9 cellular contexts compared by ENCODE assay signal in the genomic region with DNA sequence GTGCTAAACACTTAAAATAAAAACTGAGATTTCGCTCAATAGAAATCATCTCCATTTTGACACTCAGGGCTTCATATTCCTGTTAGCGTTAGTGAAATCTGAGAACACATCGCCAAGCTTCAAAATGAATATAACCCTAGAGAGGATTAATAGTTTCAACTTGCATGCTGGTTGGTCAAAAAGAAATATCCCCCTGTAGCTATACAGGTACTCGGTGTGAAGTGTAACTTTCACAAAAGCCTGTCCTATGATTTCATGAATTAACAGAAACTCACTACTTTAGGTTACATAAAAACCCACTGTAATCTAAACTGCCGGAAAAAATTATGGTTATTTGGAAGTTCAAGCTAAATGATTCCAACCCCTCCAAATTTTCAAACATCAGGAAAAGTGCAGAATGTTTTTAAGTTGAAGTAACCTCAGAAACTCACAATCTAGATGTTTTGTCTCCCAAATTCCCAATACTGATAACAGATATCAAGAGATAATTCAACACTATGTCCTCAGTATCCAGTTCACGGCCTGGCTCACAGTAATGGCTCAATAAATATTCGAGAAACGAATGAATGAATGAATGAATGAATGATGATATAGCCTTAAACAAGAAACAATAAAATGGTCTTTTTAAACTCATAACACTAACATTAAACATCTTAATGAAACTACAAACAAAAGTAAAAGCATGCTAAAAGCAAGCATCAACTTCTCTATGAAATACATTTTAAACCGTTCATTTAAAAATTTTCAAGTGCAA. TPM values are rescaled to one million over a fixed set of nuclear protein-coding genes. Genes with fewer than 3 reads are reported as not detected.
DNase-seq lines count a peak whose midpoint lies in the region; ATAC-seq, FAIRE-seq and TF ChIP-seq lines count a peak whose summit lies in the region.
"Had no signal": no experiment of that assay in that cellular context is flagged by ENCODE, and none has a peak within 500 bp of the region (broad histone marks: within the 10 kb centered on the region; RNA-seq: fewer than 3 reads in every experiment).

No MANE protein-coding gene starts in this region.

- no peaks in the 10 kb centered on the region for H3K9me3 ChIP-seq in Karpas-422 (ENCODE audit: low read length)
- H3K9me3 ChIP-seq: neutrophil had no signal

- peaks cover 69% of the 10 kb centered on the region for H3K79me2 ChIP-seq in Karpas-422 (ENCODE audit: low read length)

- H3K4me1 ChIP-seq in Karpas-422 (ENCODE audit: low read length) = peaks cover 63% of the 10 kb centered on the region

- no peak overlapping the region for H3K27ac ChIP-seq in Karpas-422 (ENCODE audit: low read length)

- H3K9me3 Mint-ChIP-seq in central memory CD8-positive, alpha-beta T cell = no peaks in the 10 kb centered on the region
- H3K9me3 Mint-ChIP-seq in neural crest cell = no peaks in the 10 kb centered on the region

- H3K27me3 Mint-ChIP-seq in central memory CD8-positive, alpha-beta T cell = no peaks in the 10 kb centered on the region
- no peaks in the 10 kb centered on the region for H3K27me3 Mint-ChIP-seq in neural crest cell (ENCODE audit: low read depth)

- H3K9ac ChIP-seq in Karpas-422 (ENCODE audit: low read length) = peak overlapping the region; percentile 94

- H3K4me2 ChIP-seq in Karpas-422 (ENCODE audit: low read depth, low read length, poor library complexity, severe bottlenecking) = peak overlapping the region; percentile 92

- no peaks in the 10 kb centered on the region for H3K9me2 ChIP-seq in Karpas-422 (replicated peaks; ENCODE audit: insufficient read depth, low read length)

- peaks cover 9% of the 10 kb centered on the region for H3K36me3 Mint-ChIP-seq in central memory CD8-positive, alpha-beta T cell (ENCODE audit: insufficient read depth)
- H3K36me3 Mint-ChIP-seq in neural crest cell (ENCODE audit: low read depth) = no peaks in the 10 kb centered on the region

- no peak overlapping the region for H3K27ac Mint-ChIP-seq in central memory CD8-positive, alpha-beta T cell (ENCODE audit: low read depth)
- H3K27ac Mint-ChIP-seq in neural crest cell (ENCODE audit: unreplicated experiment) = no peak overlapping the region

- no peaks in the 10 kb centered on the region for H3K36me3 ChIP-seq in Karpas-422 (ENCODE audit: insufficient read depth, low read length)
- H3K36me3 ChIP-seq: neutrophil had no signal

- peaks cover 73% of the 10 kb centered on the region for H3K4me1 Mint-ChIP-seq in central memory CD8-positive, alpha-beta T cell
- peaks cover 54% of the 10 kb centered on the region for H3K4me1 Mint-ChIP-seq in neural crest cell

- no peak overlapping the region for H2AFZ ChIP-seq in Karpas-422 (ENCODE audit: low read length)

- peak overlapping the region; percentile 85 for H3K4me3 ChIP-seq in Karpas-422 (ENCODE audit: low read length)

- H3K4me3 Mint-ChIP-seq in central memory CD8-positive, alpha-beta T cell = peak overlapping the region; percentile 97
- H3K4me3 Mint-ChIP-seq in neural crest cell = peak overlapping the region; percentile 99

- peak; percentile 74 for FAIRE-seq in G401.6 (lab: Jason Lieb, UNC)

- no peak for TF ChIP-seq CTCF in neural crest cell (conservative IDR thresholded peaks at IDR 0.05)

- H4K20me1 ChIP-seq in Karpas-422 (ENCODE audit: insufficient read depth, low read depth, low read length) = peaks cover 42% of the 10 kb centered on the region

- ATAC-seq in central memory CD8-positive, alpha-beta T cell (replicated peaks; ENCODE audit: extremely low read depth, poor library complexity, severe bottlenecking) = no peak
- ATAC-seq in HG03520 (IDR thresholded peaks at IDR 0.05; ENCODE audit: unreplicated experiment) = no peak

- DNase-seq in Karpas-422 = no peak
- no peak for DNase-seq in central memory CD8-positive, alpha-beta T cell (ENCODE audit: low spot score in 2 of 2)
- no peak for DNase-seq in neural crest cell (ENCODE audit: low read depth, low spot score)
- no peak for DNase-seq in hepatic stellate cell (ENCODE audit: low spot score)
- no peak for DNase-seq in central memory CD4-positive, alpha-beta T cell
- no peak for DNase-seq in activated CD4-positive, CD25-positive, alpha-beta regulatory T cell treated with anti-CD3 and anti-CD28 coated beads, Interleukin-2, amount 50 U/mL, for 72 hours

- H3K27me3 ChIP-seq in Karpas-422 (ENCODE audit: low read length) = no peaks in the 10 kb centered on the region
- H3K27me3 ChIP-seq: neutrophil had no signal

RNA-seq across cellular contexts. Expression of a gene that starts 2.5 kb away (rescaled TPM):
- 9.0 and 22.8 TPM in 2 replicates for total RNA-seq in Karpas-422 (2014; rRNA removed; shearing (Covaris generic); ENCODE audit: low replicate concordance)
- 65.5 and 70.6 TPM in 2 replicates for total RNA-seq in neural crest cell
